ENCODE assay signal across 17 cellular contexts in the genomic region with DNA sequence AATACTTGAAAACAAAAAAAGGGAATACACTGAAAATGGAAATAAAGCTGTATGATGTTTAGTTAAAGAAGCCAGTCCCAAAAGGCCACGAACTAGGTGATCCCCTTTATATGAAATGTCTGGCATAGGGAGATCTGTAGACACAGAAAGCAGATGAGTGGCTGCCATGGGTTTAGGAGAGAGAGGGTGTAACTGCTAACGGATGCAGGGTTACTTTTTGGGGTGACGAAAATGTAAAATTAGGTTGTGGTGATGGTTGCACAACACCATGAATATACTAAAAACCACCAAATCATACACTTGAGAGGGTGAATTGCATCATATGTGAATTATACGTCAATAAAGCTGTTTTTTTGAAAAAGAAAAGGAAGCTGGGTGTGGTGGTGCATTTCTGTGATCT.
A peak's percentile ranks its signal among the peaks of the same experiment; 100 is the strongest.
DNase-seq lines count a peak whose midpoint lies in the region; ATAC-seq and TF ChIP-seq lines count a peak whose summit lies in the region.
"Had no signal": no experiment of that assay in that cellular context is flagged by ENCODE, and none has a peak within 500 bp of the region (broad histone marks: within the 10 kb centered on the region; RNA-seq: fewer than 3 reads in every experiment).

No MANE protein-coding gene starts in this region.

- H3K4me1 Mint-ChIP-seq in T-helper 2 cell treated with Interferon-gamma antibody and Interleukin-4, amounts not matched to agents 5 μg/mL and 100 μg/mL, for 36 hours (ENCODE audit: low read depth), result peaks cover 14% of the 10 kb centered on the region

- H3K36me3 ChIP-seq in ACC112 (ENCODE audit: insufficient read depth, low read length) (no peaks in the 10 kb centered on the region), SJCRH30 (no peaks in the 10 kb centered on the region)

- H2AFZ ChIP-seq in ACC112 (ENCODE audit: low read length, unreplicated experiment), result no peak overlapping the region

- H3K27me3 Mint-ChIP-seq in T-helper 2 cell treated with Interferon-gamma antibody and Interleukin-4, amounts not matched to agents 5 μg/mL and 100 μg/mL, for 36 hours (ENCODE audit: low read depth), result no peaks in the 10 kb centered on the region

- DNase-seq in HS-5 (ENCODE audit: low read depth), result peak; percentile 22
- no peak for DNase-seq in SJCRH30
- DNase-seq in fibroblast of pulmonary artery (ENCODE audit: low read depth), result peak; percentile 7
- DNase-seq in stimulated activated CD4-positive, alpha-beta T cell treated with anti-CD3 and anti-CD28 coated beads, Interleukin-12 subunit alpha, Interleukin-12 subunit beta, amount 100 ng/mL, for 4 hours, result no peak
- DNase-seq in T-helper 2 cell treated with Interferon-gamma antibody and Interleukin-4, amounts not matched to agents 5 μg/mL and 100 μg/mL, for 36 hours (ENCODE audit: low spot score), result no peak
- no peak for DNase-seq in putamen (ENCODE audit: low spot score)
- DNase-seq: activated CD8-positive, alpha-beta T cell treated with anti-CD3 and anti-CD28 coated beads, Interleukin-2, amount 10 ng/mL, durations not matched to agents 7 days and 5 days; activated effector memory CD4-positive, alpha-beta T cell treated with anti-CD3 and anti-CD28 coated beads, Interleukin-2, amount 50 U/mL, for 16 hours; foreskin melanocyte; H7; NCI-H187 treated with DMSO at 0.1 percent for 48 hours; NCI-H526; stimulated activated naive CD8-positive, alpha-beta T cell treated with anti-CD3 and anti-CD28 coated beads, Interleukin-15, Interleukin-2, amounts not matched to agents 100 U/mL and 50 U/mL, for 24 hours had no signal

- TF ChIP-seq CTCF in fibroblast of pulmonary artery (IDR thresholded peaks at IDR 0.05; ENCODE audit: low read length, missing control alignments), result no peak

- peak overlapping the region; percentile 10; the same call in 1 of the 2 replicates for H3K27ac ChIP-seq in ACC112 (ENCODE audit: low read depth, low read length)
- H3K27ac ChIP-seq in SJCRH30, result peak overlapping the region; percentile 72
- H3K27ac ChIP-seq: KMS-11 had no signal

- no peak overlapping the region for H3K27ac Mint-ChIP-seq in T-helper 2 cell treated with Interferon-gamma antibody and Interleukin-4, amounts not matched to agents 5 μg/mL and 100 μg/mL, for 36 hours
- H3K27ac Mint-ChIP-seq: activated CD8-positive, alpha-beta T cell treated with anti-CD3 and anti-CD28 coated beads, Interleukin-2, amount 10 ng/mL, durations not matched to agents 7 days and 5 days; memory B cell had no signal

- H3K79me2 ChIP-seq in ACC112 (ENCODE audit: control insufficient read depth, insufficient read depth, low read length, unreplicated experiment), result peaks cover 3% of the 10 kb centered on the region

- ATAC-seq in GM21526 (IDR thresholded peaks at IDR 0.05; ENCODE audit: low FRiP score, unreplicated experiment), result no peak
- ATAC-seq: activated CD8-positive, alpha-beta T cell treated with anti-CD3 and anti-CD28 coated beads, Interleukin-2, amount 10 ng/mL, durations not matched to agents 7 days and 5 days; stimulated activated naive CD8-positive, alpha-beta T cell treated with anti-CD3 and anti-CD28 coated beads, Interleukin-15, Interleukin-2, amounts not matched to agents 100 U/mL and 50 U/mL, for 24 hours had no signal

- H3K4me3 Mint-ChIP-seq in T-helper 2 cell treated with Interferon-gamma antibody and Interleukin-4, amounts not matched to agents 5 μg/mL and 100 μg/mL, for 36 hours, result no peak overlapping the region
- H3K4me3 Mint-ChIP-seq: activated CD8-positive, alpha-beta T cell treated with anti-CD3 and anti-CD28 coated beads, Interleukin-2, amount 10 ng/mL, durations not matched to agents 7 days and 5 days; memory B cell had no signal

- H3K27me3 ChIP-seq in ACC112 (ENCODE audit: insufficient read depth, low read length) (no peaks in the 10 kb centered on the region), SJCRH30 (no peaks in the 10 kb centered on the region)

- H3K4me3 ChIP-seq in ACC112 (ENCODE audit: low read depth, low read length) (no peak overlapping the region), SJCRH30 (no peak overlapping the region), fibroblast of pulmonary artery (replicated peaks; ENCODE audit: low read depth, low read length) (no peak overlapping the region)

- no peaks in the 10 kb centered on the region for H3K36me3 Mint-ChIP-seq in T-helper 2 cell treated with Interferon-gamma antibody and Interleukin-4, amounts not matched to agents 5 μg/mL and 100 μg/mL, for 36 hours (ENCODE audit: low read depth)

- H3K9me3 ChIP-seq in SJCRH30 (replicated peaks), result no peaks in the 10 kb centered on the region

- no peaks in the 10 kb centered on the region for H3K9me3 Mint-ChIP-seq in T-helper 2 cell treated with Interferon-gamma antibody and Interleukin-4, amounts not matched to agents 5 μg/mL and 100 μg/mL, for 36 hours
- H3K9me3 Mint-ChIP-seq: memory B cell had no signal

- H3K4me1 ChIP-seq in ACC112 (ENCODE audit: control insufficient read depth, insufficient read depth, low read length, unreplicated experiment) (peaks cover 25% of the 10 kb centered on the region), SJCRH30 (peaks cover 43% of the 10 kb centered on the region)

Comparison
In these comparisons a context has a peak if more than half of its experiments do, and no peak if none do; other contexts are left out.
1. DNase-seq: peak in HS-5 (single experiment) and fibroblast of pulmonary artery (single experiment); none in SJCRH30 (0 of 2), stimulated activated CD4-positive, alpha-beta T cell treated with anti-CD3 and anti-CD28 coated beads, Interleukin-12 subunit alpha, Interleukin-12 subunit beta, amount 100 ng/mL, for 4 hours (single experiment), T-helper 2 cell treated with Interferon-gamma antibody and Interleukin-4, amounts not matched to agents 5 μg/mL and 100 μg/mL, for 36 hours (single experiment) and putamen (single experiment).